In the genomic region with DNA sequence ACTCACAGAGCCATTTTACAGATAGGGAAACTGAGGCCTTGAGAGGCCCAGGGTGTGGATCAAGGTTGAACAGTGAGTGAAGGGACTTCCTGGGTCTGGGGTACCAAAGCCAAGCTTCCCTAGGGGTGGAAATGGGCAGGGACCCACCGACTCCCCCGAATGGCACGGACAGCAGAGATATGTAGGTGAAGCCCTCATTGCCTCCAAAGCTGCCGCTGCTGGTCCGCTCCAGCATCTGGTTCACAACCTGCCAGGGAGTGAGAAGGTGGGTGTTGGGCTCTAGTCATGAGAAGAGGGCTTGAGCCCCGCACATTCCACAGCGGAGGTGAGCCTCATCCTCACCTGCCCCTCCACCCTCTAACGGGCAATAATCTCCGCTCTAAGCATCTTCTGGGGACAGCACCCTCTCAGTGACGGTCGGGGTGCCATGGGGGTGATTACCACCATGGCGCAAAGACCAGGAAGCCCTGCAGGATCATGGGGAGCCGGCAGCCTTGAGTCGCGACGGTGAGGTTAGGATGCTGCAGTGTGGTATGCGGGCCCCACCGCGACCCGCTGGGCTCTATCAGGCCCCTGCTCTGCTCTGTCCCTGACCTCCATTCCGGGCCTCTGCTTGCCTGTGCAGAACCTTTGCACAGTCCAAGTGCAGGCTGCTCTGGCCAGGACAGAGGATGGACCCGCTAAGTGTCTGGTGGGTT, we compare ENCODE assay signal across 33 cellular contexts. TPM values are rescaled to one million over a fixed set of nuclear protein-coding genes. Genes with fewer than 3 reads are reported as not detected.
"Had no signal": no experiment of that assay in that cellular context is flagged by ENCODE, and none has a peak within 500 bp of the region (broad histone marks: within the 10 kb centered on the region; RNA-seq: fewer than 3 reads in every experiment).

No MANE protein-coding gene starts in this region.

- H3K4me3 ChIP-seq: ascending aorta, cardiac muscle cell, gastroesophageal sphincter, neural progenitor cell, right lobe of liver, thoracic aorta, uterus had no signal

- H3K9me3 ChIP-seq: ascending aorta, gastroesophageal sphincter, right lobe of liver, thoracic aorta, uterus had no signal

- DNase-seq: activated B cell treated with CpG ODN at 0.5 μM for 24 hours; activated CD4-positive, alpha-beta T cell treated with anti-CD3 and anti-CD28 coated beads for 36 hours; activated CD8-positive, alpha-beta T cell treated with anti-CD3 and anti-CD28 coated beads, Interleukin-2, amount 10 ng/mL, durations not matched to agents 7 days and 5 days; activated effector memory CD4-positive, alpha-beta T cell treated with anti-CD3 and anti-CD28 coated beads, Interleukin-2, amount 50 U/mL, for 16 hours; activated naive CD4-positive, alpha-beta T cell treated with anti-CD3 and anti-CD28 coated beads for 36 hours; activated naive CD8-positive, alpha-beta T cell treated with anti-CD3 and anti-CD28 coated beads, Interleukin-2, amount 10 ng/mL, durations not matched to agents 7 days and 5 days; cortex of kidney; effector memory CD8-positive, alpha-beta T cell; hippocampal formation; immature natural killer cell; kidney; naive thymus-derived CD8-positive, alpha-beta T cell; right lobe of liver; stimulated activated CD4-positive, alpha-beta T cell treated with anti-CD3 and anti-CD28 coated beads, Interleukin-2, amount 100 ng/mL, for 48 hours; stimulated activated naive CD4-positive, alpha-beta T cell treated with Interleukin-2 at 50 U/mL for 16 hours; T-helper 1 cell; trophoblast cell; uterus had no signal

- H3K4me1 ChIP-seq: ascending aorta, gastroesophageal sphincter, neural progenitor cell, right lobe of liver, uterus had no signal

- H3K36me3 ChIP-seq: ascending aorta, cardiac muscle cell, gastroesophageal sphincter, neural progenitor cell, right lobe of liver, thoracic aorta, uterus had no signal

- ATAC-seq: activated CD4-positive, alpha-beta T cell treated with anti-CD3 and anti-CD28 coated beads for 36 hours; activated CD8-positive, alpha-beta T cell treated with anti-CD3 and anti-CD28 coated beads, Interleukin-2, amount 10 ng/mL, durations not matched to agents 7 days and 5 days; effector memory CD8-positive, alpha-beta T cell; gastroesophageal sphincter; naive thymus-derived CD8-positive, alpha-beta T cell had no signal

- H3K27me3 ChIP-seq: ascending aorta, cardiac muscle cell, neural progenitor cell, right lobe of liver, uterus had no signal

RNA-seq across cellular contexts. Expression of gene ALDH3B2, which starts 10.8 kb away (rescaled TPM):
- total RNA-seq: activated B cell treated with CpG ODN at 0.5 μM for 24 hours; activated CD4-positive, alpha-beta T cell treated with anti-CD3 and anti-CD28 coated beads for 36 hours; activated CD8-positive, alpha-beta T cell treated with anti-CD3 and anti-CD28 coated beads, Interleukin-2, amount 10 ng/mL, durations not matched to agents 7 days and 5 days; activated naive CD4-positive, alpha-beta T cell treated with anti-CD3 and anti-CD28 coated beads for 36 hours; activated naive CD8-positive, alpha-beta T cell treated with anti-CD3 and anti-CD28 coated beads, Interleukin-2, amount 10 ng/mL, durations not matched to agents 7 days and 5 days; ascending aorta; cardiac muscle cell; cerebellum; endothelial cell of umbilical vein; fibroblast of lung; fibroblast of villous mesenchyme; naive thymus-derived CD8-positive, alpha-beta T cell; omental fat pad; right lobe of liver; skeletal muscle tissue; subcutaneous adipose tissue; thoracic aorta had no signal
- polyA plus RNA-seq: cardiac muscle cell; endothelial cell of umbilical vein; fibroblast of lung; immature natural killer cell; naive thymus-derived CD8-positive, alpha-beta T cell had no signal

RNA-seq across cellular contexts. Expression of gene ACY3, which starts 13.1 kb away (rescaled TPM):
- total RNA-seq: activated B cell treated with CpG ODN at 0.5 μM for 24 hours; activated naive CD4-positive, alpha-beta T cell treated with anti-CD3 and anti-CD28 coated beads for 36 hours; ascending aorta; cardiac muscle cell; endothelial cell of umbilical vein; fibroblast of lung; fibroblast of villous mesenchyme; gastroesophageal sphincter; naive thymus-derived CD8-positive, alpha-beta T cell; omental fat pad; skeletal muscle tissue; subcutaneous adipose tissue; thoracic aorta; uterus had no signal
- polyA plus RNA-seq: cardiac muscle cell, endothelial cell of umbilical vein, fibroblast of lung had no signal

RNA-seq across cellular contexts. Expression of gene TBX10, which starts 24.1 kb away (rescaled TPM):
- total RNA-seq: activated B cell treated with CpG ODN at 0.5 μM for 24 hours; activated CD4-positive, alpha-beta T cell treated with anti-CD3 and anti-CD28 coated beads for 36 hours; activated CD8-positive, alpha-beta T cell treated with anti-CD3 and anti-CD28 coated beads, Interleukin-2, amount 10 ng/mL, durations not matched to agents 7 days and 5 days; activated naive CD4-positive, alpha-beta T cell treated with anti-CD3 and anti-CD28 coated beads for 36 hours; activated naive CD8-positive, alpha-beta T cell treated with anti-CD3 and anti-CD28 coated beads, Interleukin-2, amount 10 ng/mL, durations not matched to agents 7 days and 5 days; ascending aorta; cardiac muscle cell; cerebellum; endothelial cell of umbilical vein; fibroblast of lung; fibroblast of villous mesenchyme; gastroesophageal sphincter; kidney; lower leg skin; naive thymus-derived CD8-positive, alpha-beta T cell; omental fat pad; renal cortical epithelial cell; skeletal muscle tissue; subcutaneous adipose tissue; thoracic aorta; uterus had no signal
- polyA plus RNA-seq: endothelial cell of umbilical vein; esophagus; fibroblast of lung; immature natural killer cell; naive thymus-derived CD8-positive, alpha-beta T cell had no signal
